ENCODE assay signal across 2 cellular contexts in the genomic region with DNA sequence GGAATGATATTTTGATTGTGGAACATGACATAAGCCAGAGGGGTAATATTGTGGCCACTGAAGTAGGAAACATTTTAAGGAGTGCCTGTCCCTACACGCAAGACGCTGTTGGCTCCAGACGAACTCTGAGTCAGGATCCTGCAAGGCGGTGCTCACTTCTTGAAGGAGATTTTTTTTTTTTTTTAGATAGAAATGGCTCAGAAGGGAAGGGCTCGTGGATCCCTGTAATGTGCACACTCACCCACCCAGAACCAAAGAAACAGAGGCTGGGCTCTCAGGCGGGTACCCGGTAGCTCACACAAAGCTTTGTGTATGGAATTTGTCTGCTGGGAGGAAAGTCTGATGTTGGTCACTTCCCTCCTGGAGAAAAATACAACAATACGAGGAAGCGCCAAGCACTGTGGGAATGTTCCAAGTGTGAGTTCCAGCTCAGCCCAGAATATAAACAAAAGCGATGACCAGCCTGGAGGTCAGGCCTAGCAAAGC.
TF ChIP-seq lines count a peak whose summit lies in the region.

No MANE protein-coding gene starts in this region.

TF ChIP-seq in liver, 16 proteins besides CTCF, POLR2A, EP300 and RAD21:
- TF ChIP-seq, protein P1, sequence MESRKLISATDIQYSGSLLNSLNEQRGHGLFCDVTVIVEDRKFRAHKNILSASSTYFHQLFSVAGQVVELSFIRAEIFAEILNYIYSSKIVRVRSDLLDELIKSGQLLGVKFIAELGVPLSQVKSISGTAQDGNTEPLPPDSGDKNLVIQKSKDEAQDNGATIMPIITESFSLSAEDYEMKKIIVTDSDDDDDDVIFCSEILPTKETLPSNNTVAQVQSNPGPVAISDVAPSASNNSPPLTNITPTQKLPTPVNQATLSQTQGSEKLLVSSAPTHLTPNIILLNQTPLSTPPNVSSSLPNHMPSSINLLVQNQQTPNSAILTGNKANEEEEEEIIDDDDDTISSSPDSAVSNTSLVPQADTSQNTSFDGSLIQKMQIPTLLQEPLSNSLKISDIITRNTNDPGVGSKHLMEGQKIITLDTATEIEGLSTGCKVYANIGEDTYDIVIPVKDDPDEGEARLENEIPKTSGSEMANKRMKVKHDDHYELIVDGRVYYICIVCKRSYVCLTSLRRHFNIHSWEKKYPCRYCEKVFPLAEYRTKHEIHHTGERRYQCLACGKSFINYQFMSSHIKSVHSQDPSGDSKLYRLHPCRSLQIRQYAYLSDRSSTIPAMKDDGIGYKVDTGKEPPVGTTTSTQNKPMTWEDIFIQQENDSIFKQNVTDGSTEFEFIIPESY (IDR thresholded peaks at IDR 0.05) = no peak
- TF ChIP-seq NR2F2 (IDR thresholded peaks at IDR 0.05) (peak; percentile 64), JUND (IDR thresholded peaks at IDR 0.05) (no peak), SP1 (IDR thresholded peaks at IDR 0.05) (peak; percentile 44)
- TF ChIP-seq, protein P2, sequence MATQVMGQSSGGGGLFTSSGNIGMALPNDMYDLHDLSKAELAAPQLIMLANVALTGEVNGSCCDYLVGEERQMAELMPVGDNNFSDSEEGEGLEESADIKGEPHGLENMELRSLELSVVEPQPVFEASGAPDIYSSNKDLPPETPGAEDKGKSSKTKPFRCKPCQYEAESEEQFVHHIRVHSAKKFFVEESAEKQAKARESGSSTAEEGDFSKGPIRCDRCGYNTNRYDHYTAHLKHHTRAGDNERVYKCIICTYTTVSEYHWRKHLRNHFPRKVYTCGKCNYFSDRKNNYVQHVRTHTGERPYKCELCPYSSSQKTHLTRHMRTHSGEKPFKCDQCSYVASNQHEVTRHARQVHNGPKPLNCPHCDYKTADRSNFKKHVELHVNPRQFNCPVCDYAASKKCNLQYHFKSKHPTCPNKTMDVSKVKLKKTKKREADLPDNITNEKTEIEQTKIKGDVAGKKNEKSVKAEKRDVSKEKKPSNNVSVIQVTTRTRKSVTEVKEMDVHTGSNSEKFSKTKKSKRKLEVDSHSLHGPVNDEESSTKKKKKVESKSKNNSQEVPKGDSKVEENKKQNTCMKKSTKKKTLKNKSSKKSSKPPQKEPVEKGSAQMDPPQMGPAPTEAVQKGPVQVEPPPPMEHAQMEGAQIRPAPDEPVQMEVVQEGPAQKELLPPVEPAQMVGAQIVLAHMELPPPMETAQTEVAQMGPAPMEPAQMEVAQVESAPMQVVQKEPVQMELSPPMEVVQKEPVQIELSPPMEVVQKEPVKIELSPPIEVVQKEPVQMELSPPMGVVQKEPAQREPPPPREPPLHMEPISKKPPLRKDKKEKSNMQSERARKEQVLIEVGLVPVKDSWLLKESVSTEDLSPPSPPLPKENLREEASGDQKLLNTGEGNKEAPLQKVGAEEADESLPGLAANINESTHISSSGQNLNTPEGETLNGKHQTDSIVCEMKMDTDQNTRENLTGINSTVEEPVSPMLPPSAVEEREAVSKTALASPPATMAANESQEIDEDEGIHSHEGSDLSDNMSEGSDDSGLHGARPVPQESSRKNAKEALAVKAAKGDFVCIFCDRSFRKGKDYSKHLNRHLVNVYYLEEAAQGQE (IDR thresholded peaks at IDR 0.05) = no peak
- TF ChIP-seq, protein P3, sequence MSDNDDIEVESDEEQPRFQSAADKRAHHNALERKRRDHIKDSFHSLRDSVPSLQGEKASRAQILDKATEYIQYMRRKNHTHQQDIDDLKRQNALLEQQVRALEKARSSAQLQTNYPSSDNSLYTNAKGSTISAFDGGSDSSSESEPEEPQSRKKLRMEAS (IDR thresholded peaks at IDR 0.05) = no peak

TF ChIP-seq in HepG2, 621 proteins besides CTCF, POLR2A, EP300 and RAD21:
- no peak for TF ChIP-seq REL (CRISPR knock-in tag; conservative IDR thresholded peaks at IDR 0.05)
- TF ChIP-seq, protein P4, sequence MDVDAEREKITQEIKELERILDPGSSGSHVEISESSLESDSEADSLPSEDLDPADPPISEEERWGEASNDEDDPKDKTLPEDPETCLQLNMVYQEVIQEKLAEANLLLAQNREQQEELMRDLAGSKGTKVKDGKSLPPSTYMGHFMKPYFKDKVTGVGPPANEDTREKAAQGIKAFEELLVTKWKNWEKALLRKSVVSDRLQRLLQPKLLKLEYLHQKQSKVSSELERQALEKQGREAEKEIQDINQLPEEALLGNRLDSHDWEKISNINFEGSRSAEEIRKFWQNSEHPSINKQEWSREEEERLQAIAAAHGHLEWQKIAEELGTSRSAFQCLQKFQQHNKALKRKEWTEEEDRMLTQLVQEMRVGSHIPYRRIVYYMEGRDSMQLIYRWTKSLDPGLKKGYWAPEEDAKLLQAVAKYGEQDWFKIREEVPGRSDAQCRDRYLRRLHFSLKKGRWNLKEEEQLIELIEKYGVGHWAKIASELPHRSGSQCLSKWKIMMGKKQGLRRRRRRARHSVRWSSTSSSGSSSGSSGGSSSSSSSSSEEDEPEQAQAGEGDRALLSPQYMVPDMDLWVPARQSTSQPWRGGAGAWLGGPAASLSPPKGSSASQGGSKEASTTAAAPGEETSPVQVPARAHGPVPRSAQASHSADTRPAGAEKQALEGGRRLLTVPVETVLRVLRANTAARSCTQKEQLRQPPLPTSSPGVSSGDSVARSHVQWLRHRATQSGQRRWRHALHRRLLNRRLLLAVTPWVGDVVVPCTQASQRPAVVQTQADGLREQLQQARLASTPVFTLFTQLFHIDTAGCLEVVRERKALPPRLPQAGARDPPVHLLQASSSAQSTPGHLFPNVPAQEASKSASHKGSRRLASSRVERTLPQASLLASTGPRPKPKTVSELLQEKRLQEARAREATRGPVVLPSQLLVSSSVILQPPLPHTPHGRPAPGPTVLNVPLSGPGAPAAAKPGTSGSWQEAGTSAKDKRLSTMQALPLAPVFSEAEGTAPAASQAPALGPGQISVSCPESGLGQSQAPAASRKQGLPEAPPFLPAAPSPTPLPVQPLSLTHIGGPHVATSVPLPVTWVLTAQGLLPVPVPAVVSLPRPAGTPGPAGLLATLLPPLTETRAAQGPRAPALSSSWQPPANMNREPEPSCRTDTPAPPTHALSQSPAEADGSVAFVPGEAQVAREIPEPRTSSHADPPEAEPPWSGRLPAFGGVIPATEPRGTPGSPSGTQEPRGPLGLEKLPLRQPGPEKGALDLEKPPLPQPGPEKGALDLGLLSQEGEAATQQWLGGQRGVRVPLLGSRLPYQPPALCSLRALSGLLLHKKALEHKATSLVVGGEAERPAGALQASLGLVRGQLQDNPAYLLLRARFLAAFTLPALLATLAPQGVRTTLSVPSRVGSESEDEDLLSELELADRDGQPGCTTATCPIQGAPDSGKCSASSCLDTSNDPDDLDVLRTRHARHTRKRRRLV (CRISPR knock-in tag; IDR thresholded peaks at IDR 0.05) = no peak
- no peak for TF ChIP-seq RBFOX2 (IDR thresholded peaks at IDR 0.05; ENCODE audit: low read depth, low read length)
- no peak for TF ChIP-seq HNRNPL (IDR thresholded peaks at IDR 0.05; ENCODE audit: low read depth, low read length)
- TF ChIP-seq ZNF446 (CRISPR knock-in tag; IDR thresholded peaks at IDR 0.05) = no peak
- TF ChIP-seq PAWR (CRISPR knock-in tag; IDR thresholded peaks at IDR 0.05; ENCODE audit: borderline replicate concordance) = no peak
- no peak for TF ChIP-seq NFE2L1 (CRISPR knock-in tag; IDR thresholded peaks at IDR 0.05; ENCODE audit: borderline replicate concordance)
- TF ChIP-seq FIP1L1 (IDR thresholded peaks at IDR 0.05; ENCODE audit: borderline replicate concordance, insufficient read depth, low read depth, low read length) = no peak
- TF ChIP-seq, protein P5, sequence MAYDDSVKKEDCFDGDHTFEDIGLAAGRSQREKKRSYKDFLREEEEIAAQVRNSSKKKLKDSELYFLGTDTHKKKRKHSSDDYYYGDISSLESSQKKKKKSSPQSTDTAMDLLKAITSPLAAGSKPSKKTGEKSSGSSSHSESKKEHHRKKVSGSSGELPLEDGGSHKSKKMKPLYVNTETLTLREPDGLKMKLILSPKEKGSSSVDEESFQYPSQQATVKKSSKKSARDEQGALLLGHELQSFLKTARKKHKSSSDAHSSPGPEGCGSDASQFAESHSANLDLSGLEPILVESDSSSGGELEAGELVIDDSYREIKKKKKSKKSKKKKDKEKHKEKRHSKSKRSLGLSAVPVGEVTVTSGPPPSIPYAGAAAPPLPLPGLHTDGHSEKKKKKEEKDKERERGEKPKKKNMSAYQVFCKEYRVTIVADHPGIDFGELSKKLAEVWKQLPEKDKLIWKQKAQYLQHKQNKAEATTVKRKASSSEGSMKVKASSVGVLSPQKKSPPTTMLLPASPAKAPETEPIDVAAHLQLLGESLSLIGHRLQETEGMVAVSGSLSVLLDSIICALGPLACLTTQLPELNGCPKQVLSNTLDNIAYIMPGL (CRISPR knock-in tag; IDR thresholded peaks at IDR 0.05; ENCODE audit: borderline replicate concordance in 1 of 2, low read depth in 1 of 2) = no peak
- no peak for TF ChIP-seq FOXK1 (CRISPR knock-in tag; IDR thresholded peaks at IDR 0.05; ENCODE audit: borderline replicate concordance, low read depth)
- TF ChIP-seq ZNF484 (CRISPR knock-in tag; IDR thresholded peaks at IDR 0.05; ENCODE audit: borderline replicate concordance, low read depth) = no peak
- no peak for TF ChIP-seq ASH2L (IDR thresholded peaks at IDR 0.05; ENCODE audit: insufficient read length, low read depth, low read length)
- TF ChIP-seq, protein P6, sequence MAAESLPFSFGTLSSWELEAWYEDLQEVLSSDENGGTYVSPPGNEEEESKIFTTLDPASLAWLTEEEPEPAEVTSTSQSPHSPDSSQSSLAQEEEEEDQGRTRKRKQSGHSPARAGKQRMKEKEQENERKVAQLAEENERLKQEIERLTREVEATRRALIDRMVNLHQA (CRISPR knock-in tag; IDR thresholded peaks at IDR 0.05) = no peak
- no peak for TF ChIP-seq TAF15 (IDR thresholded peaks at IDR 0.05; ENCODE audit: low read depth, low read length, poor library complexity, severe bottlenecking)
- TF ChIP-seq KLF9 (CRISPR knock-in tag; IDR thresholded peaks at IDR 0.05; ENCODE audit: low read depth) = no peak
- TF ChIP-seq, protein P7, sequence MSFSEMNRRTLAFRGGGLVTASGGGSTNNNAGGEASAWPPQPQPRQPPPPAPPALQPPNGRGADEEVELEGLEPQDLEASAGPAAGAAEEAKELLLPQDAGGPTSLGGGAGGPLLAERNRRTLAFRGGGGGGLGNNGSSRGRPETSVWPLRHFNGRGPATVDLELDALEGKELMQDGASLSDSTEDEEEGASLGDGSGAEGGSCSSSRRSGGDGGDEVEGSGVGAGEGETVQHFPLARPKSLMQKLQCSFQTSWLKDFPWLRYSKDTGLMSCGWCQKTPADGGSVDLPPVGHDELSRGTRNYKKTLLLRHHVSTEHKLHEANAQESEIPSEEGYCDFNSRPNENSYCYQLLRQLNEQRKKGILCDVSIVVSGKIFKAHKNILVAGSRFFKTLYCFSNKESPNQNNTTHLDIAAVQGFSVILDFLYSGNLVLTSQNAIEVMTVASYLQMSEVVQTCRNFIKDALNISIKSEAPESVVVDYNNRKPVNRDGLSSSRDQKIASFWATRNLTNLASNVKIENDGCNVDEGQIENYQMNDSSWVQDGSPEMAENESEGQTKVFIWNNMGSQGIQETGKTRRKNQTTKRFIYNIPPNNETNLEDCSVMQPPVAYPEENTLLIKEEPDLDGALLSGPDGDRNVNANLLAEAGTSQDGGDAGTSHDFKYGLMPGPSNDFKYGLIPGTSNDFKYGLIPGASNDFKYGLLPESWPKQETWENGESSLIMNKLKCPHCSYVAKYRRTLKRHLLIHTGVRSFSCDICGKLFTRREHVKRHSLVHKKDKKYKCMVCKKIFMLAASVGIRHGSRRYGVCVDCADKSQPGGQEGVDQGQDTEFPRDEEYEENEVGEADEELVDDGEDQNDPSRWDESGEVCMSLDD (CRISPR knock-in tag; IDR thresholded peaks at IDR 0.05; ENCODE audit: borderline replicate concordance) = no peak
- TF ChIP-seq PPARG (CRISPR knock-in tag; conservative IDR thresholded peaks at IDR 0.05) = no peak
- TF ChIP-seq, protein P8, sequence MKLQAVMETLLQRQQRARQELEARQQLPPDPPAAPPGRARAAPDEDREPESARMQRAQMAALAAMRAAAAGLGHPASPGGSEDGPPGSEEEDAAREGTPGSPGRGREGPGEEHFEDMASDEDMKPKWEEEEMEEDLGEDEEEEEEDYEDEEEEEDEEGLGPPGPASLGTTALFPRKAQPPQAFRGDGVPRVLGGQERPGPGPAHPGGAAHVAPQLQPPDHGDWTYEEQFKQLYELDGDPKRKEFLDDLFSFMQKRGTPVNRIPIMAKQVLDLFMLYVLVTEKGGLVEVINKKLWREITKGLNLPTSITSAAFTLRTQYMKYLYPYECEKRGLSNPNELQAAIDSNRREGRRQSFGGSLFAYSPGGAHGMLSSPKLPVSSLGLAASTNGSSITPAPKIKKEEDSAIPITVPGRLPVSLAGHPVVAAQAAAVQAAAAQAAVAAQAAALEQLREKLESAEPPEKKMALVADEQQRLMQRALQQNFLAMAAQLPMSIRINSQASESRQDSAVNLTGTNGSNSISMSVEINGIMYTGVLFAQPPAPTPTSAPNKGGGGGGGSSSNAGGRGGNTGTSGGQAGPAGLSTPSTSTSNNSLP (IDR thresholded peaks at IDR 0.05; ENCODE audit: low read depth, low read length) = no peak
- TF ChIP-seq, protein P9, sequence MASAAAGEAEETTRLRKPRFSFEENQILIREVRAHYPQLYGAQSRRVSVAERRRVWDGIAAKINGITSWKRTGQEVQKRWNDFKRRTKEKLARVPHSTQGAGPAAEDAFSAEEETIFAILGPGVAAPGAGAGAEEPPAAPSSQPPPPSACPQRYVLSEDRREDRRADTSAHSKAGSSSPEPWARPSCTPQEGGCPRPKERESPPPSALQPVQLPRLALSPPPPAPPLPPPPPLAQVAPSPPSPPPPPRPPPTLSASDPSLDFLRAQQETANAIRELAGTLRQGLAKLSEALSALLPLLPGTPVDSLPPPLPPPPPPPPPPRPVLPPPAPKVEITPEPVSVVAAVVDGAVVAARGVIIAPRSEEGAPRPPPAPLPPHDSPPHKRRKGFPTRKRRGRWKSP (CRISPR knock-in tag; IDR thresholded peaks at IDR 0.05) = no peak
